In the genomic region with DNA sequence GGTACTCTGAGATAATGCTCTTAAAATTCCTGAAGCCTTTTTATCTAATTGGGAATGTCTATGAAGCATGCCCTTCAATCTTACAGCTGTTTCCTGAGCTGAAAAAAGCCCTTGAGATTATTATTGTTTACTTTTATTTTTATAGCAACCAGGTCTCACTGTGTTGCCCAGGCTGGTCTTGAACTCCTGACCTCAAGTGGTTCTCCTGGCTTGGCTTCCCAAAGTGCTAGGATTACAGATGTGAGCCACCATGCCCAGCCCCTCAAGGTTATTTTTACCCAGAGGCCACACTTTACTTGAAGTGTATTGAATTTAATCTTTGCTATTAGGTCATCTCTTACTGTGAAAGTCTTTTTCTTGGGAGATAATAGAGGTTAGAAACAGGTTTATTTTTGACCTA, we compare ENCODE assay signal across 32 cellular contexts.
"Had no signal": no experiment of that assay in that cellular context is flagged by ENCODE, and none has a peak within 500 bp of the region (broad histone marks: within the 10 kb centered on the region; RNA-seq: fewer than 3 reads in every experiment).

No MANE protein-coding gene starts in this region.

- H3K4me1 ChIP-seq: right lobe of liver, upper lobe of right lung had no signal

- H3K4me3 ChIP-seq: ovary, right lobe of liver, skin epidermis, suprapubic skin, tibial artery, upper lobe of right lung had no signal

- DNase-seq: activated CD4-positive, alpha-beta T cell treated with anti-CD3 and anti-CD28 coated beads for 36 hours; activated CD4-positive, CD25-positive, alpha-beta regulatory T cell; activated effector memory CD4-positive, alpha-beta T cell treated with Interleukin-2 at 50 U/mL for 16 hours; activated naive CD4-positive, alpha-beta T cell treated with Interleukin-2 at 50 U/mL for 16 hours; activated T-cell treated with anti-CD3 and anti-CD28 coated beads for 4 hours; anterior cingulate cortex; effector CD8-positive, alpha-beta T cell; erythroblast; foreskin fibroblast; head of caudate nucleus; hippocampal formation; immature natural killer cell; kidney; left colon; mesenchymal stem cell; ovary; right lobe of liver; stimulated activated CD4-positive, alpha-beta T cell treated with anti-CD3 and anti-CD28 coated beads, Interleukin-4, amount 100 ng/mL, for 4 hours; stimulated activated CD8-positive, alpha-beta memory T cell treated with anti-CD3 and anti-CD28 coated beads, Interleukin-4, amount 100 ng/mL, for 48 hours; stimulated activated naive B cell treated with anti-CD40 and anti-IgM and Interleukin-4, amounts not matched to agents 10 μg/mL and 1 μg/mL and 100 μg/mL, for 72 hours; T-helper 1 cell; tibial artery; upper lobe of right lung had no signal

- H3K9me3 Mint-ChIP-seq: central memory CD8-positive, alpha-beta T cell; dendritic cell treated with granulocyte-macrophage colony-stimulating factor and Interleukin-4, amounts not matched to agents 40 ng/mL and 50 ng/mL, for 4 days; immature natural killer cell; T-helper 2 cell treated with Interferon-gamma antibody and Interleukin-4, amounts not matched to agents 5 μg/mL and 100 μg/mL, for 36 hours had no signal

- H3K36me3 ChIP-seq: neutrophil, ovary, right lobe of liver, suprapubic skin, tibial artery, upper lobe of right lung had no signal

- H3K27me3 Mint-ChIP-seq: dendritic cell treated with granulocyte-macrophage colony-stimulating factor and Interleukin-4, amounts not matched to agents 40 ng/mL and 50 ng/mL, for 4 days; progenitor cell of endocrine pancreas; stimulated activated naive B cell treated with anti-CD40 and anti-IgM and Interleukin-4, amounts not matched to agents 10 μg/mL and 1 μg/mL and 100 μg/mL, for 72 hours had no signal

- H3K27ac Mint-ChIP-seq: activated CD4-positive, alpha-beta T cell treated with anti-CD3 and anti-CD28 coated beads for 36 hours; activated naive CD8-positive, alpha-beta T cell; dendritic cell treated with granulocyte-macrophage colony-stimulating factor and Interleukin-4, amounts not matched to agents 40 ng/mL and 50 ng/mL, for 4 days; immature natural killer cell; nephron; progenitor cell of endocrine pancreas; stimulated activated naive B cell treated with anti-CD40 and anti-IgM and Interleukin-4, amounts not matched to agents 10 μg/mL and 1 μg/mL and 100 μg/mL, for 72 hours; T-helper 2 cell treated with Interferon-gamma antibody and Interleukin-4, amounts not matched to agents 5 μg/mL and 100 μg/mL, for 36 hours had no signal

- H3K9me3 ChIP-seq: neutrophil, ovary, right lobe of liver, suprapubic skin, tibial artery, upper lobe of right lung had no signal

- H3K4me1 Mint-ChIP-seq: activated CD4-positive, alpha-beta T cell treated with anti-CD3 and anti-CD28 coated beads for 36 hours; central memory CD8-positive, alpha-beta T cell; immature natural killer cell; nephron had no signal

- H3K4me3 Mint-ChIP-seq: activated CD4-positive, alpha-beta T cell treated with anti-CD3 and anti-CD28 coated beads for 36 hours; activated naive CD8-positive, alpha-beta T cell; central memory CD8-positive, alpha-beta T cell; dendritic cell treated with granulocyte-macrophage colony-stimulating factor and Interleukin-4, amounts not matched to agents 40 ng/mL and 50 ng/mL, for 4 days; immature natural killer cell; nephron; stimulated activated naive B cell treated with anti-CD40 and anti-IgM and Interleukin-4, amounts not matched to agents 10 μg/mL and 1 μg/mL and 100 μg/mL, for 72 hours; T-helper 2 cell treated with Interferon-gamma antibody and Interleukin-4, amounts not matched to agents 5 μg/mL and 100 μg/mL, for 36 hours had no signal

- H3K27ac ChIP-seq: neutrophil, ovary, right lobe of liver, skin epidermis, suprapubic skin, tibial artery, upper lobe of right lung had no signal

- H3K27me3 ChIP-seq: neutrophil, ovary, right lobe of liver, suprapubic skin, tibial artery, upper lobe of right lung had no signal
